In genomic region chr5:139734517-139734916, GRCh38 we compare ENCODE assay signal across 1 cellular context.
TF ChIP-seq lines count a peak whose summit lies in the region.

No MANE protein-coding gene starts in this region.

TF ChIP-seq in K562, 482 proteins besides CTCF, POLR2A, EP300 and RAD21 (continued from another document):
- TF ChIP-seq CEBPZ (IDR thresholded peaks at IDR 0.05; ENCODE audit: borderline replicate concordance, low read depth, low read length) (no peak), NR2C2 (CRISPR knock-in tag; IDR thresholded peaks at IDR 0.05) (no peak), NR2C2 (tag; IDR thresholded peaks at IDR 0.05) (no peak), MBD1 (CRISPR knock-in tag; IDR thresholded peaks at IDR 0.05) (no peak)
TF ChIP-seq in K562: peak in this region for 0.
